ENCODE assay signal across 8 cellular contexts in the genomic region with DNA sequence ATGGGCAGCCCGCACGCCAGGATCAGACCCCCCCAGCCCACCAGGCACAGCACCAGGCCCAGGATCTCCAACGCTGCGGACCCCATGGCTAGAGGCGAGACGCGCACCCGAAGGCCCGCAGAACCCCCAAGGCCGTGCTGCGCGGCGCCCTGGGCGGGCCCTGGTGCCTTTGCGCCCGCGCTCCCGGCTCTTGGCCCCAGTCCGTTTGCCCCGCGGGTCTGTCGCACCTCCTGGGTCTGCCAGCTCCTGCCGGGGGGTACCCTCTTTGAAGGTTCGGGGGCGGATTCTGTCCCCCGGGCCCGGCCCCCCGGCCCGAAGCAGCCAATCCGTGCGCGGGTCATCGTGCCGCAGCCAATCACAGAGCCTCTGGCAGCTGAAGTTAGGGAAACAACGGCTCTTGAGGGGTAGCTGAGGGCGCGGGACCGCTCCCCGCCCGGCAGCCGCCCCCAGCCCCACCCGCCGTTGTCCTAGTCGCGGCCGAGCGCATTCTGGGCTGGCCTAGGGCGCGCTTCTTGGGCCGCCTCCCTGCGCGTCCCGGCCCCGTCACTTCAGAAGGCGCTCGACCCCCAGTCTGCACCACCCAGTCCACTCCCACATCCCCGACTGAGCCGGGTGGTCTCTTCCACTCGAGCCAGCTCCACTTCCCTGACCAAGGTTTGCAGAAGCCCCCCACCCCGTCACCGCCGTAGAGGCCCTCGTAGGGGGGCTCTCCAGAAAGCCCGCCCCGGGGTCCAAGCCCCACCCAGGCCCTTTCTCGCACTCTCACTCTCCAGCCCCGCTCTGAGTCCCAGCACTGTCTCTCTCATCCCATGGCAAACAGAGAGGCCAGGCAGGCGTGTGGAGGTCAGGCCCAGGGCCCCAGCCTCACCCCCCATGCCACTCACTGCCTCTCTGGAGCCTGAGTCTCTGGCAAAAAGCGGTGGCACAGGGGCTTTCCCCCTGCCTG. TPM values are rescaled to one million over a fixed set of nuclear protein-coding genes. Genes with fewer than 3 reads are reported as not detected.
DNase-seq lines count a peak whose midpoint lies in the region; ATAC-seq, FAIRE-seq and TF ChIP-seq lines count a peak whose summit lies in the region.

A gene with protein sequence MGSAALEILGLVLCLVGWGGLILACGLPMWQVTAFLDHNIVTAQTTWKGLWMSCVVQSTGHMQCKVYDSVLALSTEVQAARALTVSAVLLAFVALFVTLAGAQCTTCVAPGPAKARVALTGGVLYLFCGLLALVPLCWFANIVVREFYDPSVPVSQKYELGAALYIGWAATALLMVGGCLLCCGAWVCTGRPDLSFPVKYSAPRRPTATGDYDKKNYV (minus strand): TSS at position 241 of the 946 bp plus-strand sequence. CDS start 155 bp downstream, at position 86.

- TSS peak; percentile 52 for BruUV-seq in endothelial cell of umbilical vein (replicated peaks; lab: Mats Ljungman, UMichigan)

- H2AFZ ChIP-seq in endothelial cell of umbilical vein (ENCODE audit: low read depth, low read length) = peak within 1 kb of the TSS; percentile 48

- peaks cover 6 to 7% (median 6%) of the 10 kb centered on the region in 3 donors for H3K4me1 Mint-ChIP-seq in naive B cell

- TF ChIP-seq CTCF in GM10266 (IDR thresholded peaks at IDR 0.05; ENCODE audit: control insufficient read depth, insufficient read depth, low read depth, missing control alignments) (no peak), endothelial cell of umbilical vein (IDR thresholded peaks at IDR 0.05; ENCODE audit: extremely low read depth in 1 of 2, insufficient read depth in 1 of 2, low read depth in 1 of 2, low read length in 2 of 2) (no peak), RWPE1 (conservative IDR thresholded peaks at IDR 0.05; ENCODE audit: low read depth) (no peak)

- ATAC-seq in naive B cell (ENCODE audit: low read depth in 2 of 2) (no peak), HG03342 (IDR thresholded peaks at IDR 0.05; ENCODE audit: unreplicated experiment) (no peak)

- H3K4me1 ChIP-seq in endothelial cell of umbilical vein (ENCODE audit: control insufficient read depth, extremely low read depth, insufficient read depth, low read length) = peaks cover 44% of the 10 kb centered on the region

- H3K9me3 ChIP-seq in endothelial cell of umbilical vein (replicated peaks; ENCODE audit: control insufficient read depth, insufficient read depth, low read length) = no peaks in the 10 kb centered on the region

- dilution Hi-C loops in endothelial cell of umbilical vein (cut with MboI; ENCODE audit: extremely low pct_ligation_motif_present, low sequenced_read_pairs) = no loop called here

- peak within 1 kb of the TSS; percentile 53 to 75 (median 61) for H3K4me3 ChIP-seq in endothelial cell of umbilical vein (replicated peaks in 1 of 3; ENCODE audit: insufficient read depth in 1 of 3, low read depth in 1 of 3, low read length in 3 of 3)

- H3K27me3 ChIP-seq in endothelial cell of umbilical vein (ENCODE audit: control insufficient read depth in 2 of 2, insufficient read depth in 2 of 2, low read length in 2 of 2) = no peaks in the 10 kb centered on the region

- H3K9me1 ChIP-seq in endothelial cell of umbilical vein (replicated peaks; ENCODE audit: control insufficient read depth, extremely low read depth, insufficient read depth, low read length) = no peaks in the 10 kb centered on the region

- peak within 1 kb of the TSS; percentile 45 for H3K4me2 ChIP-seq in endothelial cell of umbilical vein (ENCODE audit: insufficient read depth, low read length)

- DNase-seq in GM10266 (ENCODE audit: extremely low spot score) (peak; percentile 43), SK-N-DZ (ENCODE audit: low spot score) (peak; percentile 57), endothelial cell of umbilical vein (ENCODE audit: low read depth, low spot score) (peak; percentile 91), naive B cell (no peak), NOMO-1 treated with DMSO at 0.1 percent for 48 hours (lab: John Stamatoyannopoulos, UW; ENCODE audit: unreplicated experiment) (no peak), activated gamma-delta T cell treated with Interleukin-2 at 50 U/mL for 16 hours (no peak), RWPE1 (ENCODE audit: low spot score) (no peak)

- H3K27ac Mint-ChIP-seq in naive B cell = no peak within 1 kb of the TSS

- no peaks in the 10 kb centered on the region for H3K36me3 Mint-ChIP-seq in naive B cell

- peak within 1 kb of the TSS in 6 of 8 donors; percentile 56 to 78 (median 68) for H3K4me3 Mint-ChIP-seq in naive B cell

- peaks cover 28% of the 10 kb centered on the region for H3K79me2 ChIP-seq in endothelial cell of umbilical vein (ENCODE audit: control insufficient read depth, insufficient read depth, low read length)

- POLR2A ChIA-PET in endothelial cell of umbilical vein (lab: Charles Lee) = interaction anchor here (0.7 to 2.0 kb wide), 9 partner anchors 9 to 105 kb away, joined by 3 to 8 read pairs (median 5); a partner anchor contains a TSS
- POLR2A ChIA-PET in RWPE1 (lab: Yijun Ruan, JAX; ENCODE audit: low non-redundant PET) = no interaction called here

- CTCF ChIA-PET in endothelial cell of umbilical vein (lab: Charles Lee) = interaction anchor here (0.9 to 3.1 kb wide), 6 partner anchors 9 to 105 kb away, joined by 3 to 26 read pairs (median 9); no protein-coding TSS in a partner anchor
- CTCF ChIA-PET in RWPE1 (lab: Yijun Ruan, JAX) = no interaction called here

- no peaks in the 10 kb centered on the region for H4K20me1 ChIP-seq in endothelial cell of umbilical vein (replicated peaks; ENCODE audit: control insufficient read depth, extremely low read depth, insufficient read depth, low read length)

- TF ChIP-seq POLR2A in endothelial cell of umbilical vein (IDR thresholded peaks at IDR 0.05; ENCODE audit: low read depth, low read length) = peak; percentile 96

- peak within 1 kb of the TSS; percentile 48 for H3K9ac ChIP-seq in endothelial cell of umbilical vein (replicated peaks; ENCODE audit: extremely low read depth, insufficient read depth, low read length)

- FAIRE-seq in endothelial cell of umbilical vein (lab: Jason Lieb, UNC) = peak; percentile 83

- H3K27ac ChIP-seq in endothelial cell of umbilical vein (ENCODE audit: insufficient read depth, low read depth, low read length) = peak within 1 kb of the TSS; percentile 55
- H3K27ac ChIP-seq in RWPE1 = no peak within 1 kb of the TSS

- H3K27me3 Mint-ChIP-seq in naive B cell = peaks cover 6 to 54% (median 39%) of the 10 kb centered on the region in 3 donors

- H3K9me3 Mint-ChIP-seq in naive B cell = no peaks in the 10 kb centered on the region

- intact Hi-C loops in endothelial cell of umbilical vein (cut with micrococcal nuclease) = loop anchor here (1.0 to 2.0 kb wide), 5 partner anchors 9 to 96 kb away; a partner anchor contains a TSS

- H3K36me3 ChIP-seq in endothelial cell of umbilical vein (ENCODE audit: control insufficient read depth in 2 of 2, extremely low read depth in 1 of 2, insufficient read depth in 2 of 2, low read length in 2 of 2) = peaks cover 0 to 2% of the 10 kb centered on the region in 2 experiments

TF ChIP-seq in endothelial cell of umbilical vein, 7 proteins besides CTCF, POLR2A, EP300 and RAD21:
- no peak for TF ChIP-seq MYC (IDR thresholded peaks at IDR 0.05; ENCODE audit: low read depth, low read length)
- TF ChIP-seq POLR2AphosphoS5 (IDR thresholded peaks at IDR 0.05; ENCODE audit: insufficient read depth, low read depth, low read length) = peak; percentile 81

RNA-seq across cellular contexts. Expression of the gene that starts here (rescaled TPM):
- 4.0 and 5.3 TPM in 2 replicates for polyA plus RNA-seq in SK-N-DZ (2014; cell fraction: cytosol; rRNA removed)
- 3.8 and 4.5 TPM in 2 replicates for polyA plus RNA-seq in SK-N-DZ (2014; cell fraction: nucleus; rRNA removed)
- 165 and 198 TPM in 2 replicates for total RNA-seq in endothelial cell of umbilical vein
- 252 and 295 TPM in 2 replicates for polyA plus RNA-seq in endothelial cell of umbilical vein
- 89.2 and 151 TPM in 2 replicates for polyA plus RNA-seq in endothelial cell of umbilical vein (2011; cell fraction: cytosol; rRNA removed)
- polyA plus RNA-seq in endothelial cell of umbilical vein (2011; cell fraction: nucleus; rRNA removed) = 50.1 and 55.8 TPM in 2 replicates
- 50.1 and 57.2 TPM in 2 replicates for polyA plus RNA-seq in endothelial cell of umbilical vein (2012)
- polyA minus RNA-seq in endothelial cell of umbilical vein = 41.2 and 60.9 TPM in 2 replicates
- not detected for polyA minus RNA-seq in endothelial cell of umbilical vein (2011; cell fraction: cytosol; rRNA and poly(A)+ RNA removed)
- 17.7 and 35.2 TPM in 2 replicates for polyA minus RNA-seq in endothelial cell of umbilical vein (2011; cell fraction: nucleus; rRNA and poly(A)+ RNA removed)
- polyA plus RNA-seq in naive B cell (ENCODE audit: low read depth in 6 of 6) = 1 to 10 TPM in 4 of 6 donors, under 1 TPM in 1, not detected in 1; 0.31 to 2.4 (median 2.0) TPM

Comparison
In these comparisons a context has a peak if more than half of its experiments do, and no peak if none do; other contexts are left out.
1. RNA of the gene that starts here (polyA plus RNA-seq): 50.1 to 295 TPM in endothelial cell of umbilical vein; 0.31 to 2.4 TPM in naive B cell; every median in the first group is over 10 times any median in the second.
2. DNase-seq: peak in GM10266 (single experiment), SK-N-DZ (single experiment) and endothelial cell of umbilical vein (single experiment); none in naive B cell (single experiment), NOMO-1 treated with DMSO at 0.1 percent for 48 hours (single experiment), activated gamma-delta T cell treated with Interleukin-2 at 50 U/mL for 16 hours (single experiment) and RWPE1 (single experiment).